7 cellular contexts compared by ENCODE assay signal in genomic region chr1:146282807-146283526, GRCh38. TPM values are rescaled to one million over a fixed set of nuclear protein-coding genes. Genes with fewer than 3 reads are reported as not detected.
A peak's percentile ranks its signal among the peaks of the same experiment; 100 is the strongest.
DNase-seq lines count a peak whose midpoint lies in the region; ATAC-seq and TF ChIP-seq lines count a peak whose summit lies in the region.
"Not testable (repeated sequence)": the region's sequence is repeated elsewhere in the genome, so short reads cannot be mapped to it uniquely, and the experiment has no call there.

No MANE protein-coding gene starts in this region.

- not testable (repeated sequence) for H3K27me3 ChIP-seq in left lung

- H3K36me3 ChIP-seq in left lung, result not testable (repeated sequence)

- not testable (repeated sequence) for H3K27ac ChIP-seq in left lung

- TF ChIP-seq CTCF in activated B cell treated with CpG ODN at 0.5 μM for 24 hours (IDR thresholded peaks at IDR 0.05); left lung (IDR thresholded peaks at IDR 0.05): not testable (repeated sequence)

- H3K4me3 ChIP-seq in left lung, result not testable (repeated sequence)

- peak; percentile 57 for ATAC-seq in GM18868 (IDR thresholded peaks at IDR 0.05; ENCODE audit: unreplicated experiment)
- peak; percentile 80 for ATAC-seq in GM19455 (IDR thresholded peaks at IDR 0.05; ENCODE audit: unreplicated experiment)
- peak; percentile 76 for ATAC-seq in GM21723 (IDR thresholded peaks at IDR 0.05; ENCODE audit: unreplicated experiment)
- ATAC-seq in HG02885 (IDR thresholded peaks at IDR 0.05; ENCODE audit: poor library complexity, unreplicated experiment), result peak; percentile 83
- peak; percentile 72 for ATAC-seq in HG03342 (IDR thresholded peaks at IDR 0.05; ENCODE audit: unreplicated experiment)
- peak; percentile 70 for ATAC-seq in activated B cell treated with CpG ODN at 0.5 μM for 24 hours (ENCODE audit: low read depth)
- ATAC-seq in left lung, result peak; percentile 9

- CTCF ChIA-PET in activated B cell treated with CpG ODN at 0.5 μM for 24 hours (lab: Charles Lee), result not testable (repeated sequence)

- not testable (repeated sequence) for H3K4me1 Mint-ChIP-seq in activated B cell treated with CpG ODN at 0.5 μM for 24 hours

- intact Hi-C loops in activated B cell treated with CpG ODN at 0.5 μM for 24 hours (cut with micrococcal nuclease); left lung (cut with DNase I): not testable (repeated sequence)

- not testable (repeated sequence) for DNase-seq in activated B cell treated with CpG ODN at 0.5 μM for 24 hours, left lung

- not testable (repeated sequence) for H3K4me3 Mint-ChIP-seq in activated B cell treated with CpG ODN at 0.5 μM for 24 hours

- H3K36me3 Mint-ChIP-seq in activated B cell treated with CpG ODN at 0.5 μM for 24 hours (ENCODE audit: low read depth), result not testable (repeated sequence)

- H3K27ac Mint-ChIP-seq in activated B cell treated with CpG ODN at 0.5 μM for 24 hours, result not testable (repeated sequence)

- H3K27me3 Mint-ChIP-seq in activated B cell treated with CpG ODN at 0.5 μM for 24 hours, result not testable (repeated sequence)

- POLR2A ChIA-PET in activated B cell treated with CpG ODN at 0.5 μM for 24 hours (lab: Charles Lee), result not testable (repeated sequence)

- not testable (repeated sequence) for H3K9me3 Mint-ChIP-seq in activated B cell treated with CpG ODN at 0.5 μM for 24 hours

- H3K9me3 ChIP-seq in left lung, result not testable (repeated sequence)

- H3K4me1 ChIP-seq in left lung, result not testable (repeated sequence)

RNA-seq across cellular contexts. Expression of gene NOTCH2NLA, which starts 54.1 kb away (rescaled TPM):
- 75.4 and 91.3 TPM in 2 replicates for total RNA-seq in activated B cell treated with CpG ODN at 0.5 μM for 24 hours
- total RNA-seq in left lung, result 10 to 100 TPM; 37.9 to 38.4 TPM

Comparison
In these comparisons a context has a peak if more than half of its experiments do, and no peak if none do; other contexts are left out.
1. ATAC-seq: peak in every context shown above with its lines; median percentile 83 in HG02885; 80 in GM19455; 76 in GM21723; 72 in HG03342; 70 in activated B cell treated with CpG ODN at 0.5 μM for 24 hours; 57 in GM18868; 9 in left lung.